ENCODE assay signal across 1 cellular context in genomic region chr11:19976281-19976941, GRCh38.
TF ChIP-seq lines count a peak whose summit lies in the region.

No MANE protein-coding gene starts in this region.

TF ChIP-seq in HepG2, 621 proteins besides CTCF, POLR2A, EP300 and RAD21 (continued from another document and continues in another):
- TF ChIP-seq, protein P1, sequence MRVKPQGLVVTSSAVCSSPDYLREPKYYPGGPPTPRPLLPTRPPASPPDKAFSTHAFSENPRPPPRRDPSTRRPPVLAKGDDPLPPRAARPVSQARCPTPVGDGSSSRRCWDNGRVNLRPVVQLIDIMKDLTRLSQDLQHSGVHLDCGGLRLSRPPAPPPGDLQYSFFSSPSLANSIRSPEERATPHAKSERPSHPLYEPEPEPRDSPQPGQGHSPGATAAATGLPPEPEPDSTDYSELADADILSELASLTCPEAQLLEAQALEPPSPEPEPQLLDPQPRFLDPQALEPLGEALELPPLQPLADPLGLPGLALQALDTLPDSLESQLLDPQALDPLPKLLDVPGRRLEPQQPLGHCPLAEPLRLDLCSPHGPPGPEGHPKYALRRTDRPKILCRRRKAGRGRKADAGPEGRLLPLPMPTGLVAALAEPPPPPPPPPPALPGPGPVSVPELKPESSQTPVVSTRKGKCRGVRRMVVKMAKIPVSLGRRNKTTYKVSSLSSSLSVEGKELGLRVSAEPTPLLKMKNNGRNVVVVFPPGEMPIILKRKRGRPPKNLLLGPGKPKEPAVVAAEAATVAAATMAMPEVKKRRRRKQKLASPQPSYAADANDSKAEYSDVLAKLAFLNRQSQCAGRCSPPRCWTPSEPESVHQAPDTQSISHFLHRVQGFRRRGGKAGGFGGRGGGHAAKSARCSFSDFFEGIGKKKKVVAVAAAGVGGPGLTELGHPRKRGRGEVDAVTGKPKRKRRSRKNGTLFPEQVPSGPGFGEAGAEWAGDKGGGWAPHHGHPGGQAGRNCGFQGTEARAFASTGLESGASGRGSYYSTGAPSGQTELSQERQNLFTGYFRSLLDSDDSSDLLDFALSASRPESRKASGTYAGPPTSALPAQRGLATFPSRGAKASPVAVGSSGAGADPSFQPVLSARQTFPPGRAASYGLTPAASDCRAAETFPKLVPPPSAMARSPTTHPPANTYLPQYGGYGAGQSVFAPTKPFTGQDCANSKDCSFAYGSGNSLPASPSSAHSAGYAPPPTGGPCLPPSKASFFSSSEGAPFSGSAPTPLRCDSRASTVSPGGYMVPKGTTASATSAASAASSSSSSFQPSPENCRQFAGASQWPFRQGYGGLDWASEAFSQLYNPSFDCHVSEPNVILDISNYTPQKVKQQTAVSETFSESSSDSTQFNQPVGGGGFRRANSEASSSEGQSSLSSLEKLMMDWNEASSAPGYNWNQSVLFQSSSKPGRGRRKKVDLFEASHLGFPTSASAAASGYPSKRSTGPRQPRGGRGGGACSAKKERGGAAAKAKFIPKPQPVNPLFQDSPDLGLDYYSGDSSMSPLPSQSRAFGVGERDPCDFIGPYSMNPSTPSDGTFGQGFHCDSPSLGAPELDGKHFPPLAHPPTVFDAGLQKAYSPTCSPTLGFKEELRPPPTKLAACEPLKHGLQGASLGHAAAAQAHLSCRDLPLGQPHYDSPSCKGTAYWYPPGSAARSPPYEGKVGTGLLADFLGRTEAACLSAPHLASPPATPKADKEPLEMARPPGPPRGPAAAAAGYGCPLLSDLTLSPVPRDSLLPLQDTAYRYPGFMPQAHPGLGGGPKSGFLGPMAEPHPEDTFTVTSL (CRISPR knock-in tag; IDR thresholded peaks at IDR 0.05; ENCODE audit: borderline replicate concordance) = peak; percentile 62; the same call in 1 of the 2 replicates
- TF ChIP-seq NFIB (CRISPR knock-in tag; IDR thresholded peaks at IDR 0.05; ENCODE audit: borderline replicate concordance) = no peak
- 0 out of 2 replicates have a peak, but pooled peaks have one; percentile 23 for TF ChIP-seq HNF1A (IDR thresholded peaks at IDR 0.05; ENCODE audit: low read depth)
- TF ChIP-seq HNF1A (CRISPR knock-in tag; IDR thresholded peaks at IDR 0.05; ENCODE audit: borderline replicate concordance) = no peak
- TF ChIP-seq ZBTB20 (CRISPR knock-in tag; IDR thresholded peaks at IDR 0.05; ENCODE audit: borderline replicate concordance, low read depth) = peak; percentile 78; the same call in 1 of the 2 replicates
- TF ChIP-seq, protein P2, sequence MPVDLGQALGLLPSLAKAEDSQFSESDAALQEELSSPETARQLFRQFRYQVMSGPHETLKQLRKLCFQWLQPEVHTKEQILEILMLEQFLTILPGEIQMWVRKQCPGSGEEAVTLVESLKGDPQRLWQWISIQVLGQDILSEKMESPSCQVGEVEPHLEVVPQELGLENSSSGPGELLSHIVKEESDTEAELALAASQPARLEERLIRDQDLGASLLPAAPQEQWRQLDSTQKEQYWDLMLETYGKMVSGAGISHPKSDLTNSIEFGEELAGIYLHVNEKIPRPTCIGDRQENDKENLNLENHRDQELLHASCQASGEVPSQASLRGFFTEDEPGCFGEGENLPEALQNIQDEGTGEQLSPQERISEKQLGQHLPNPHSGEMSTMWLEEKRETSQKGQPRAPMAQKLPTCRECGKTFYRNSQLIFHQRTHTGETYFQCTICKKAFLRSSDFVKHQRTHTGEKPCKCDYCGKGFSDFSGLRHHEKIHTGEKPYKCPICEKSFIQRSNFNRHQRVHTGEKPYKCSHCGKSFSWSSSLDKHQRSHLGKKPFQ (CRISPR knock-in tag; IDR thresholded peaks at IDR 0.05; ENCODE audit: insufficient replicate concordance) = peak; percentile 32
- 0 out of 2 replicates have a peak, but pooled peaks have one; percentile 44 for TF ChIP-seq ISL2 (CRISPR knock-in tag; IDR thresholded peaks at IDR 0.05)
- TF ChIP-seq, protein P3, sequence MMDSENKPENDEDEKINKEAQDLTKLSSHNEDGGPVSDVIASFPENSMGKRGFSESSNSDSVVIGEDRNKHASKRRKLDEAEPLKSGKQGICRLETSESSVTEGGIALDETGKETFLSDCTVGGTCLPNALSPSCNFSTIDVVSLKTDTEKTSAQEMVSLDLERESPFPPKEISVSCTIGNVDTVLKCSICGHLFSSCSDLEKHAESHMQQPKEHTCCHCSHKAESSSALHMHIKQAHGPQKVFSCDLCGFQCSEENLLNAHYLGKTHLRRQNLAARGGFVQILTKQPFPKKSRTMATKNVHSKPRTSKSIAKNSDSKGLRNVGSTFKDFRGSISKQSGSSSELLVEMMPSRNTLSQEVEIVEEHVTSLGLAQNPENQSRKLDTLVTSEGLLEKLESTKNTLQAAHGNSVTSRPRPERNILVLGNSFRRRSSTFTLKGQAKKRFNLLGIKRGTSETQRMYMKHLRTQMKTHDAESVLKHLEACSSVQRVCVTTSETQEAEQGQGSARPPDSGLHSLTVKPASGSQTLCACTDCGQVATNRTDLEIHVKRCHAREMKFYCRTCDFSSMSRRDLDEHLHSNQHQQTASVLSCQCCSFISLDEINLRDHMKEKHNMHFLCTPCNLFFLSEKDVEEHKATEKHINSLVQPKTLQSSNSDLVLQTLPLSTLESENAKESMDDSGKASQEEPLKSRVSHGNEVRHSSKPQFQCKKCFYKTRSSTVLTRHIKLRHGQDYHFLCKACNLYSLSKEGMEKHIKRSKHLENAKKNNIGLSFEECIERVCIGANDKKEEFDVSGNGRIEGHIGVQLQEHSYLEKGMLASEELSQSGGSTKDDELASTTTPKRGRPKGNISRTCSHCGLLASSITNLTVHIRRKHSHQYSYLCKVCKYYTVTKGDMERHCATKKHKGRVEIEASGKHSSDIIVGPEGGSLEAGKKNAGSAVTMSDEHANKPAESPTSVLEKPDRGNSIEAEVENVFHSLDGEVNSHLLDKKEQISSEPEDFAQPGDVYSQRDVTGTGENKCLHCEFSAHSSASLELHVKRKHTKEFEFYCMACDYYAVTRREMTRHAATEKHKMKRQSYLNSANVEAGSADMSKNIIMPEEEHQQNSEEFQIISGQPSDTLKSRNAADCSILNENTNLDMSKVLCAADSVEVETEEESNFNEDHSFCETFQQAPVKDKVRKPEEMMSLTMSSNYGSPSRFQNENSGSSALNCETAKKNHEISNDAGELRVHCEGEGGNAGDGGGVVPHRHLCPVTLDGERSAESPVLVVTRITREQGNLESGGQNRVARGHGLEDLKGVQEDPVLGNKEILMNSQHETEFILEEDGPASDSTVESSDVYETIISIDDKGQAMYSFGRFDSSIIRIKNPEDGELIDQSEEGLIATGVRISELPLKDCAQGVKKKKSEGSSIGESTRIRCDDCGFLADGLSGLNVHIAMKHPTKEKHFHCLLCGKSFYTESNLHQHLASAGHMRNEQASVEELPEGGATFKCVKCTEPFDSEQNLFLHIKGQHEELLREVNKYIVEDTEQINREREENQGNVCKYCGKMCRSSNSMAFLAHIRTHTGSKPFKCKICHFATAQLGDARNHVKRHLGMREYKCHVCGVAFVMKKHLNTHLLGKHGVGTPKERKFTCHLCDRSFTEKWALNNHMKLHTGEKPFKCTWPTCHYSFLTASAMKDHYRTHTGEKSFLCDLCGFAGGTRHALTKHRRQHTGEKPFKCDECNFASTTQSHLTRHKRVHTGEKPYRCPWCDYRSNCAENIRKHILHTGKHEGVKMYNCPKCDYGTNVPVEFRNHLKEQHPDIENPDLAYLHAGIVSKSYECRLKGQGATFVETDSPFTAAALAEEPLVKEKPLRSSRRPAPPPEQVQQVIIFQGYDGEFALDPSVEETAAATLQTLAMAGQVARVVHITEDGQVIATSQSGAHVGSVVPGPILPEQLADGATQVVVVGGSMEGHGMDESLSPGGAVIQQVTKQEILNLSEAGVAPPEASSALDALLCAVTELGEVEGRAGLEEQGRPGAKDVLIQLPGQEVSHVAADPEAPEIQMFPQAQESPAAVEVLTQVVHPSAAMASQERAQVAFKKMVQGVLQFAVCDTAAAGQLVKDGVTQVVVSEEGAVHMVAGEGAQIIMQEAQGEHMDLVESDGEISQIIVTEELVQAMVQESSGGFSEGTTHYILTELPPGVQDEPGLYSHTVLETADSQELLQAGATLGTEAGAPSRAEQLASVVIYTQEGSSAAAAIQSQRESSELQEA (CRISPR knock-in tag; IDR thresholded peaks at IDR 0.05; ENCODE audit: not compliant biosample characterization) = no peak
- no peak for TF ChIP-seq ZNF234 (CRISPR knock-in tag; conservative IDR thresholded peaks at IDR 0.05)
- peak; percentile 58; the same call in 1 of the 2 replicates for TF ChIP-seq SSRP1 (CRISPR knock-in tag; IDR thresholded peaks at IDR 0.05)
- TF ChIP-seq HDAC2 (CRISPR knock-in tag; IDR thresholded peaks at IDR 0.05) = peak; percentile 67
- TF ChIP-seq MZF1 (CRISPR knock-in tag; IDR thresholded peaks at IDR 0.05; ENCODE audit: borderline replicate concordance) = no peak
- TF ChIP-seq, protein P4, sequence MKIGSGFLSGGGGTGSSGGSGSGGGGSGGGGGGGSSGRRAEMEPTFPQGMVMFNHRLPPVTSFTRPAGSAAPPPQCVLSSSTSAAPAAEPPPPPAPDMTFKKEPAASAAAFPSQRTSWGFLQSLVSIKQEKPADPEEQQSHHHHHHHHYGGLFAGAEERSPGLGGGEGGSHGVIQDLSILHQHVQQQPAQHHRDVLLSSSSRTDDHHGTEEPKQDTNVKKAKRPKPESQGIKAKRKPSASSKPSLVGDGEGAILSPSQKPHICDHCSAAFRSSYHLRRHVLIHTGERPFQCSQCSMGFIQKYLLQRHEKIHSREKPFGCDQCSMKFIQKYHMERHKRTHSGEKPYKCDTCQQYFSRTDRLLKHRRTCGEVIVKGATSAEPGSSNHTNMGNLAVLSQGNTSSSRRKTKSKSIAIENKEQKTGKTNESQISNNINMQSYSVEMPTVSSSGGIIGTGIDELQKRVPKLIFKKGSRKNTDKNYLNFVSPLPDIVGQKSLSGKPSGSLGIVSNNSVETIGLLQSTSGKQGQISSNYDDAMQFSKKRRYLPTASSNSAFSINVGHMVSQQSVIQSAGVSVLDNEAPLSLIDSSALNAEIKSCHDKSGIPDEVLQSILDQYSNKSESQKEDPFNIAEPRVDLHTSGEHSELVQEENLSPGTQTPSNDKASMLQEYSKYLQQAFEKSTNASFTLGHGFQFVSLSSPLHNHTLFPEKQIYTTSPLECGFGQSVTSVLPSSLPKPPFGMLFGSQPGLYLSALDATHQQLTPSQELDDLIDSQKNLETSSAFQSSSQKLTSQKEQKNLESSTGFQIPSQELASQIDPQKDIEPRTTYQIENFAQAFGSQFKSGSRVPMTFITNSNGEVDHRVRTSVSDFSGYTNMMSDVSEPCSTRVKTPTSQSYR (CRISPR knock-in tag; IDR thresholded peaks at IDR 0.05; ENCODE audit: borderline replicate concordance) = no peak
- TF ChIP-seq ARID5B (CRISPR knock-in tag; IDR thresholded peaks at IDR 0.05) = peak; percentile 80
- peak; percentile 54; the same call in 1 of the 2 replicates for TF ChIP-seq NFKB2 (CRISPR knock-in tag; IDR thresholded peaks at IDR 0.05; ENCODE audit: borderline replicate concordance)
- TF ChIP-seq KMT2A (CRISPR knock-in tag; IDR thresholded peaks at IDR 0.05) = 0 out of 2 replicates have a peak, but pooled peaks have one; percentile 56
